Comparison of ENCODE assay signal across 27 cellular contexts in genomic region chr1:64129708-64130107, GRCh38.
"Had no signal": no experiment of that assay in that cellular context is flagged by ENCODE, and none has a peak within 500 bp of the region (broad histone marks: within the 10 kb centered on the region; RNA-seq: fewer than 3 reads in every experiment).

No MANE protein-coding gene starts in this region.

- H3K36me3 ChIP-seq: brain microvascular endothelial cell, SJCRH30, WERI-Rb-1 had no signal

- H3K9me3 Mint-ChIP-seq: activated CD4-positive, alpha-beta memory T cell treated with anti-CD3 and anti-CD28 coated beads, Interleukin-2, amount 10 ng/mL, durations not matched to agents 7 days and 5 days; activated naive CD4-positive, alpha-beta T cell treated with anti-CD3 and anti-CD28 coated beads, Interleukin-2, amount 50 U/mL, for 72 hours; activated T-cell treated with anti-CD3 and anti-CD28 coated beads, Interleukin-2, amount 50 U/mL, for 72 hours; activated T-helper 17 cell treated with anti-CD3 and anti-CD28 coated beads, Interleukin-2, amount 50 U/mL, for 72 hours had no signal

- H3K27me3 ChIP-seq: brain microvascular endothelial cell, SJCRH30 had no signal

- H3K9me3 ChIP-seq: SJCRH30 had no signal

- DNase-seq: activated CD4-positive, alpha-beta memory T cell treated with anti-CD3 and anti-CD28 coated beads, Interleukin-2, amount 10 ng/mL, durations not matched to agents 7 days and 5 days; activated CD4-positive, alpha-beta T cell treated with anti-CD3 and anti-CD28 coated beads for 1 hour; activated CD4-positive, alpha-beta T cell treated with anti-CD3 and anti-CD28 coated beads for 48 hours; activated CD4-positive, CD25-positive, alpha-beta regulatory T cell; activated gamma-delta T cell; activated naive CD4-positive, alpha-beta T cell treated with Interleukin-2 at 50 U/mL for 16 hours; activated T-cell treated with anti-CD3 and anti-CD28 coated beads, Interleukin-2, amount 50 U/mL, for 1 hour; activated T-cell treated with anti-CD3 and anti-CD28 coated beads, Interleukin-2, amount 50 U/mL, for 72 hours; anterior cingulate cortex; brain microvascular endothelial cell; MM.1S; MV-4-11; NCI-H1092; NCI-H1436 treated with DMSO at 0.1 percent for 48 hours; NCI-H1694 treated with DMSO at 0.1 percent for 48 hours; NCI-H2029; NCI-H345; NCI-H524 treated with DMSO at 0.1 percent for 48 hours; SHP77; SJCRH30; T1000; WERI-Rb-1 had no signal

- ATAC-seq: activated naive CD4-positive, alpha-beta T cell treated with anti-CD3 and anti-CD28 coated beads, Interleukin-2, amount 50 U/mL, for 72 hours; activated T-cell treated with anti-CD3 and anti-CD28 coated beads, Interleukin-2, amount 50 U/mL, for 72 hours; activated T-helper 17 cell treated with anti-CD3 and anti-CD28 coated beads, Interleukin-2, amount 50 U/mL, for 72 hours; Panc1 had no signal

- H3K4me1 Mint-ChIP-seq: activated CD4-positive, alpha-beta memory T cell treated with anti-CD3 and anti-CD28 coated beads, Interleukin-2, amount 10 ng/mL, durations not matched to agents 7 days and 5 days; activated T-helper 17 cell treated with anti-CD3 and anti-CD28 coated beads, Interleukin-2, amount 50 U/mL, for 72 hours had no signal

- H3K4me3 Mint-ChIP-seq: activated CD4-positive, alpha-beta memory T cell treated with anti-CD3 and anti-CD28 coated beads, Interleukin-2, amount 10 ng/mL, durations not matched to agents 7 days and 5 days; activated T-cell treated with anti-CD3 and anti-CD28 coated beads, Interleukin-2, amount 50 U/mL, for 72 hours; activated T-helper 17 cell treated with anti-CD3 and anti-CD28 coated beads, Interleukin-2, amount 50 U/mL, for 72 hours had no signal

- H3K27ac ChIP-seq: brain microvascular endothelial cell, KMS-11, SJCRH30, SK-N-MC, WERI-Rb-1 had no signal

- H3K36me3 Mint-ChIP-seq: activated naive CD4-positive, alpha-beta T cell treated with anti-CD3 and anti-CD28 coated beads, Interleukin-2, amount 50 U/mL, for 72 hours had no signal

- H3K4me3 ChIP-seq: SJCRH30, SK-N-MC had no signal

- H3K27ac Mint-ChIP-seq: activated CD4-positive, alpha-beta memory T cell treated with anti-CD3 and anti-CD28 coated beads, Interleukin-2, amount 10 ng/mL, durations not matched to agents 7 days and 5 days; activated naive CD4-positive, alpha-beta T cell treated with anti-CD3 and anti-CD28 coated beads, Interleukin-2, amount 50 U/mL, for 72 hours; activated T-cell treated with anti-CD3 and anti-CD28 coated beads, Interleukin-2, amount 50 U/mL, for 72 hours; activated T-helper 17 cell treated with anti-CD3 and anti-CD28 coated beads, Interleukin-2, amount 50 U/mL, for 72 hours had no signal

- H3K4me1 ChIP-seq: SJCRH30 had no signal
